Comparison of ENCODE assay signal across 7 cellular contexts in genomic region chr1:67236277-67236676, GRCh38.
"Had no signal": no experiment of that assay in that cellular context is flagged by ENCODE, and none has a peak within 500 bp of the region (broad histone marks: within the 10 kb centered on the region; RNA-seq: fewer than 3 reads in every experiment).

No MANE protein-coding gene starts in this region.

- H3K4me3 ChIP-seq: GM23338 had no signal

- H3K27ac Mint-ChIP-seq: GM23338, H9 had no signal

- DNase-seq: H9, HCEC 1CT, IMR-90 had no signal

- H3K4me1 Mint-ChIP-seq: GM23338, H9 had no signal

- H3K9me3 Mint-ChIP-seq: GM23338 had no signal

- ATAC-seq: GM23338 had no signal

- H3K4me3 Mint-ChIP-seq: GM23338, H9 had no signal

- FAIRE-seq: H1, H54, HTR-8/SVneo had no signal
